In genomic region chr2:127362971-127363370, GRCh38 we compare ENCODE assay signal across 28 cellular contexts. TPM values are rescaled to one million over a fixed set of nuclear protein-coding genes. Genes with fewer than 3 reads are reported as not detected.
DNase-seq lines count a peak whose midpoint lies in the region; ATAC-seq and TF ChIP-seq lines count a peak whose summit lies in the region.
"Had no signal": no experiment of that assay in that cellular context is flagged by ENCODE, and none has a peak within 500 bp of the region (broad histone marks: within the 10 kb centered on the region; RNA-seq: fewer than 3 reads in every experiment).

No MANE protein-coding gene starts in this region.

- in situ Hi-C loops in IMR-90 (cut with MboI; ENCODE audit: low sequenced_read_pairs): no loop called here

- no peak overlapping the region for H3K56ac ChIP-seq in IMR-90 (ENCODE audit: extremely low read depth, insufficient read depth, low read length)

- ATAC-seq in IMR-90 (ENCODE audit: low read depth) (no peak), GM21367 (IDR thresholded peaks at IDR 0.05; ENCODE audit: unreplicated experiment) (no peak)
- ATAC-seq: naive thymus-derived CD4-positive, alpha-beta T cell had no signal

- H3K9me1 ChIP-seq in IMR-90 (ENCODE audit: insufficient read depth, low read length): no peaks in the 10 kb centered on the region; the same call in 1 of the 2 replicates

- H3K23ac ChIP-seq in IMR-90 (ENCODE audit: low read depth, low read length): no peak overlapping the region

- H3K4ac ChIP-seq in IMR-90 (ENCODE audit: low read depth, low read length): no peak overlapping the region

- no peak overlapping the region for H2BK15ac ChIP-seq in IMR-90 (ENCODE audit: low read depth, low read length)

- TF ChIP-seq CTCF in AG09309 (IDR thresholded peaks at IDR 0.05; ENCODE audit: control insufficient read depth, insufficient read depth, low read depth, low read length, missing control alignments) (no peak), IMR-90 (conservative IDR thresholded peaks at IDR 0.05; ENCODE audit: low read depth, low read length) (no peak), choroid plexus epithelial cell (conservative IDR thresholded peaks at IDR 0.05; ENCODE audit: low read depth, low read length) (no peak)

- no peak overlapping the region for H3K4me3 ChIP-seq in AG09309 (ENCODE audit: control insufficient read depth, low read depth, low read length)
- no peak overlapping the region for H3K4me3 ChIP-seq in IMR-90 (ENCODE audit: insufficient read depth, low read depth, low read length)
- no peak overlapping the region for H3K4me3 ChIP-seq in choroid plexus epithelial cell (ENCODE audit: low read depth, low read length)
- H3K4me3 ChIP-seq: transverse colon had no signal

- no peak overlapping the region for H3K27ac ChIP-seq in IMR-90 (ENCODE audit: insufficient read depth, low read length)
- H3K27ac ChIP-seq: epithelial cell of prostate, transverse colon, VCaP had no signal

- H3K79me1 ChIP-seq in IMR-90 (ENCODE audit: low read depth in 1 of 2, low read length in 2 of 2): peaks cover 27 to 48% of the 10 kb centered on the region in 2 experiments; a peak in 3 of 4 replicates

- no CpG with 5 or more reads among the region's 5 CpGs for WGBS in IMR-90 (ENCODE audit: extremely low coverage in 2 of 2, insufficient read length in 1 of 2), 2 experiments

- H4K20me1 ChIP-seq in IMR-90 (ENCODE audit: insufficient read depth, low read length): peaks cover 64% of the 10 kb centered on the region

- intact Hi-C loops in IMR-90 (cut with micrococcal nuclease): no loop called here

- no peak overlapping the region for H4K8ac ChIP-seq in IMR-90 (ENCODE audit: low read depth in 2 of 2, low read length in 2 of 2)

- TF ChIP-seq POLR2A in IMR-90 (IDR thresholded peaks at IDR 0.05; ENCODE audit: low read depth, low read length): no peak

- TF ChIP-seq RAD21 in IMR-90 (IDR thresholded peaks at IDR 0.05; ENCODE audit: low read length): no peak

- H2AK5ac ChIP-seq in IMR-90 (ENCODE audit: low read depth, low read length): no peak overlapping the region

- no peak overlapping the region for H2BK5ac ChIP-seq in IMR-90 (ENCODE audit: low read depth, low read length, poor library complexity, severe bottlenecking)

- no peaks in the 10 kb centered on the region for H3K36me3 ChIP-seq in IMR-90 (ENCODE audit: control insufficient read depth, insufficient read depth, low read length)
- H3K36me3 ChIP-seq: transverse colon had no signal

- H3K9me3 ChIP-seq in IMR-90 (ENCODE audit: control insufficient read depth, insufficient read depth, low read length): no peaks in the 10 kb centered on the region
- H3K9me3 ChIP-seq: transverse colon had no signal

- CTCF ChIA-PET in IMR-90 (lab: Yijun Ruan, JAX): no interaction called here

- H4K91ac ChIP-seq in IMR-90 (ENCODE audit: insufficient read depth, low read depth, low read length): no peak overlapping the region

- H3K9ac ChIP-seq in IMR-90 (ENCODE audit: low read depth, low read length): no peak overlapping the region

- H3K4me2 ChIP-seq in IMR-90 (ENCODE audit: low read depth, low read length): no peak overlapping the region

- peak; percentile 47 for DNase-seq in AG09309 (ENCODE audit: low read depth)
- DNase-seq in IMR-90: peak; percentile 62
- peak; percentile 21 for DNase-seq in choroid plexus epithelial cell (ENCODE audit: low read depth)
- DNase-seq in kidney glomerular epithelial cell (lab: John Stamatoyannopoulos, UW): peak; percentile 28
- DNase-seq in NCI-H1105 treated with DMSO at 0.1 percent for 48 hours (lab: John Stamatoyannopoulos, UW): no peak
- DNase-seq in iPS-NIHi7 (ENCODE audit: extremely low spot score): no peak
- DNase-seq in anterior cingulate cortex (lab: John Stamatoyannopoulos, UW): no peak
- DNase-seq: activated CD4-positive, alpha-beta T cell treated with anti-CD3 and anti-CD28 coated beads for 48 hours; activated naive CD4-positive, alpha-beta T cell; activated T-cell treated with anti-CD3 and anti-CD28 coated beads, Interleukin-2, amount 50 U/mL, for 24 hours; C1 segment of cervical spinal cord; Calu3; DMS79 treated with DMSO at 0.1 percent for 48 hours; effector CD4-positive, alpha-beta T cell; KBM-7; naive thymus-derived CD4-positive, alpha-beta T cell; NCI-H146; NCI-H2171; NCI-H524; SHP77 treated with DMSO at 0.1 percent for 48 hours; small intestine; stimulated activated CD4-positive, alpha-beta T cell treated with anti-CD3 and anti-CD28 coated beads, Interleukin-1b, Interleukin-23, amount 100 ng/mL, for 48 hours; transverse colon had no signal

- H3K27me3 ChIP-seq in IMR-90 (ENCODE audit: control insufficient read depth, insufficient read depth, low read length): no peaks in the 10 kb centered on the region
- H3K27me3 ChIP-seq: transverse colon had no signal

- H3K18ac ChIP-seq in IMR-90 (ENCODE audit: low read depth, low read length): no peak overlapping the region

- dilution Hi-C loops in IMR-90 (cut with HindIII; ENCODE audit: low sequenced_read_pairs, unreplicated experiment): no loop called here

- peaks cover 8% of the 10 kb centered on the region for H3K4me1 ChIP-seq in IMR-90 (ENCODE audit: control insufficient read depth, insufficient read depth, low read length)

- no peak overlapping the region for H2AK9ac ChIP-seq in IMR-90 (replicated peaks; ENCODE audit: low read depth, low read length, poor library complexity)

- H2BK20ac ChIP-seq in IMR-90 (ENCODE audit: low read depth, low read length): no peak overlapping the region

- H2AFZ ChIP-seq in IMR-90 (replicated peaks; ENCODE audit: low read length, poor library complexity): no peak overlapping the region

- POLR2A ChIA-PET in IMR-90 (lab: Charles Lee; ENCODE audit: unreplicated experiment): no interaction called here

- no peak overlapping the region for H2BK120ac ChIP-seq in IMR-90 (ENCODE audit: low read depth, low read length)

- no TSS peak for BruUV-seq in IMR-90 (replicated peaks; lab: Mats Ljungman, UMichigan)

- no peak overlapping the region for H4K5ac ChIP-seq in IMR-90 (ENCODE audit: low read depth, low read length)

- no peak overlapping the region for H3K14ac ChIP-seq in IMR-90 (replicated peaks; ENCODE audit: low read depth, low read length)

TF ChIP-seq in IMR-90, 13 proteins besides CTCF, POLR2A, EP300 and RAD21:
- TF ChIP-seq RFX5 (IDR thresholded peaks at IDR 0.05; ENCODE audit: low read depth, low read length) (no peak), MXI1 (IDR thresholded peaks at IDR 0.05; ENCODE audit: borderline replicate concordance, low read depth, low read length) (no peak), RCOR1 (IDR thresholded peaks at IDR 0.05; ENCODE audit: insufficient replicate concordance, low read length) (no peak), CEBPB (IDR thresholded peaks at IDR 0.05; ENCODE audit: low read depth, low read length) (peak; percentile 83), MAZ (IDR thresholded peaks at IDR 0.05; ENCODE audit: borderline replicate concordance, low read depth, low read length) (no peak), CHD1 (IDR thresholded peaks at IDR 0.05; ENCODE audit: low read depth, low read length) (no peak), SMC3 (IDR thresholded peaks at IDR 0.05; ENCODE audit: low read depth, low read length) (no peak), FOS (IDR thresholded peaks at IDR 0.05; ENCODE audit: low read depth, low read length) (no peak)

RNA-seq across cellular contexts. Expression of gene MAP3K2, which starts 24.8 kb away (rescaled TPM):
- total RNA-seq in IMR-90 (2012; rRNA removed): 30.8 and 31.9 TPM in 2 replicates
- 6.2 and 6.5 TPM in 2 replicates for polyA plus RNA-seq in IMR-90 (2012; rRNA removed)
- polyA plus RNA-seq in IMR-90 (2012; cell fraction: cytosol; rRNA removed): 2.0 and 2.1 TPM in 2 replicates
- polyA plus RNA-seq in IMR-90 (2012; cell fraction: nucleus; rRNA removed; ENCODE audit: low replicate concordance): 3.2 and 7.7 TPM in 2 replicates

RNA-seq across cellular contexts. Expression of gene PROC, which starts 55.3 kb away (rescaled TPM):
- 0.28 TPM in 1 of 2 replicates, not detected in the other for total RNA-seq in IMR-90 (2012; rRNA removed)
- polyA plus RNA-seq in IMR-90 (2012; rRNA removed): 0.07 TPM in 1 of 2 replicates, not detected in the other
- 0.10 TPM in 1 of 2 replicates, not detected in the other for polyA plus RNA-seq in IMR-90 (2012; cell fraction: cytosol; rRNA removed)
- 0.05 and 0.22 TPM in 2 replicates for polyA plus RNA-seq in IMR-90 (2012; cell fraction: nucleus; rRNA removed; ENCODE audit: low replicate concordance)
- total RNA-seq: A673, omental fat pad had no signal
- polyA plus RNA-seq: naive thymus-derived CD4-positive, alpha-beta T cell had no signal

Comparison
In these comparisons a context has a peak if more than half of its experiments do, and no peak if none do; other contexts are left out.
1. DNase-seq: peak in AG09309 (single experiment), IMR-90 (single experiment), choroid plexus epithelial cell (single experiment) and kidney glomerular epithelial cell (single experiment); none in NCI-H1105 treated with DMSO at 0.1 percent for 48 hours (single experiment), iPS-NIHi7 (single experiment) and anterior cingulate cortex (0 of 58).